ENCODE assay signal across 1 cellular context in the genomic region with DNA sequence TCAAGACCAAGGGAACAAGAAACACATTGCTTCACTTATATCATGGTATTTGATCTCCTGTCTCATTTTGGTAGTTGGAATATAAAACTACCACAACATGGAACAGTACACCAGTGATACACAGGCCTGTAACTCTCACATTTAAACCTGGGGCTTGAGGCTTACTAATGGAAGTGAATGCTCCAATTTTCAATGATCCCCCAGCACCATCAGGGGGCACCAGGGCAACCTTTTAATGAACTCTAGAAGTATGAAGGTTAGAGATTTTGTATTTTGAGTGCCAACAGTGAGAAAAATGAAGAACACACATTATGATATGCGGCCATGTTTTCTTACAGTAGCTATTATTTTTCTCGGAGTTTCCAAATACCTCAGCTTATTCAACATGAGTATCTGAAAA.
TF ChIP-seq lines count a peak whose summit lies in the region.

No MANE protein-coding gene starts in this region.

TF ChIP-seq in GM23338, 12 proteins besides CTCF, POLR2A, EP300 and RAD21 (continued from another document):
- TF ChIP-seq, protein P1, sequence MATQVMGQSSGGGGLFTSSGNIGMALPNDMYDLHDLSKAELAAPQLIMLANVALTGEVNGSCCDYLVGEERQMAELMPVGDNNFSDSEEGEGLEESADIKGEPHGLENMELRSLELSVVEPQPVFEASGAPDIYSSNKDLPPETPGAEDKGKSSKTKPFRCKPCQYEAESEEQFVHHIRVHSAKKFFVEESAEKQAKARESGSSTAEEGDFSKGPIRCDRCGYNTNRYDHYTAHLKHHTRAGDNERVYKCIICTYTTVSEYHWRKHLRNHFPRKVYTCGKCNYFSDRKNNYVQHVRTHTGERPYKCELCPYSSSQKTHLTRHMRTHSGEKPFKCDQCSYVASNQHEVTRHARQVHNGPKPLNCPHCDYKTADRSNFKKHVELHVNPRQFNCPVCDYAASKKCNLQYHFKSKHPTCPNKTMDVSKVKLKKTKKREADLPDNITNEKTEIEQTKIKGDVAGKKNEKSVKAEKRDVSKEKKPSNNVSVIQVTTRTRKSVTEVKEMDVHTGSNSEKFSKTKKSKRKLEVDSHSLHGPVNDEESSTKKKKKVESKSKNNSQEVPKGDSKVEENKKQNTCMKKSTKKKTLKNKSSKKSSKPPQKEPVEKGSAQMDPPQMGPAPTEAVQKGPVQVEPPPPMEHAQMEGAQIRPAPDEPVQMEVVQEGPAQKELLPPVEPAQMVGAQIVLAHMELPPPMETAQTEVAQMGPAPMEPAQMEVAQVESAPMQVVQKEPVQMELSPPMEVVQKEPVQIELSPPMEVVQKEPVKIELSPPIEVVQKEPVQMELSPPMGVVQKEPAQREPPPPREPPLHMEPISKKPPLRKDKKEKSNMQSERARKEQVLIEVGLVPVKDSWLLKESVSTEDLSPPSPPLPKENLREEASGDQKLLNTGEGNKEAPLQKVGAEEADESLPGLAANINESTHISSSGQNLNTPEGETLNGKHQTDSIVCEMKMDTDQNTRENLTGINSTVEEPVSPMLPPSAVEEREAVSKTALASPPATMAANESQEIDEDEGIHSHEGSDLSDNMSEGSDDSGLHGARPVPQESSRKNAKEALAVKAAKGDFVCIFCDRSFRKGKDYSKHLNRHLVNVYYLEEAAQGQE (IDR thresholded peaks at IDR 0.05; ENCODE audit: unreplicated experiment), result no peak
- TF ChIP-seq, protein P2, sequence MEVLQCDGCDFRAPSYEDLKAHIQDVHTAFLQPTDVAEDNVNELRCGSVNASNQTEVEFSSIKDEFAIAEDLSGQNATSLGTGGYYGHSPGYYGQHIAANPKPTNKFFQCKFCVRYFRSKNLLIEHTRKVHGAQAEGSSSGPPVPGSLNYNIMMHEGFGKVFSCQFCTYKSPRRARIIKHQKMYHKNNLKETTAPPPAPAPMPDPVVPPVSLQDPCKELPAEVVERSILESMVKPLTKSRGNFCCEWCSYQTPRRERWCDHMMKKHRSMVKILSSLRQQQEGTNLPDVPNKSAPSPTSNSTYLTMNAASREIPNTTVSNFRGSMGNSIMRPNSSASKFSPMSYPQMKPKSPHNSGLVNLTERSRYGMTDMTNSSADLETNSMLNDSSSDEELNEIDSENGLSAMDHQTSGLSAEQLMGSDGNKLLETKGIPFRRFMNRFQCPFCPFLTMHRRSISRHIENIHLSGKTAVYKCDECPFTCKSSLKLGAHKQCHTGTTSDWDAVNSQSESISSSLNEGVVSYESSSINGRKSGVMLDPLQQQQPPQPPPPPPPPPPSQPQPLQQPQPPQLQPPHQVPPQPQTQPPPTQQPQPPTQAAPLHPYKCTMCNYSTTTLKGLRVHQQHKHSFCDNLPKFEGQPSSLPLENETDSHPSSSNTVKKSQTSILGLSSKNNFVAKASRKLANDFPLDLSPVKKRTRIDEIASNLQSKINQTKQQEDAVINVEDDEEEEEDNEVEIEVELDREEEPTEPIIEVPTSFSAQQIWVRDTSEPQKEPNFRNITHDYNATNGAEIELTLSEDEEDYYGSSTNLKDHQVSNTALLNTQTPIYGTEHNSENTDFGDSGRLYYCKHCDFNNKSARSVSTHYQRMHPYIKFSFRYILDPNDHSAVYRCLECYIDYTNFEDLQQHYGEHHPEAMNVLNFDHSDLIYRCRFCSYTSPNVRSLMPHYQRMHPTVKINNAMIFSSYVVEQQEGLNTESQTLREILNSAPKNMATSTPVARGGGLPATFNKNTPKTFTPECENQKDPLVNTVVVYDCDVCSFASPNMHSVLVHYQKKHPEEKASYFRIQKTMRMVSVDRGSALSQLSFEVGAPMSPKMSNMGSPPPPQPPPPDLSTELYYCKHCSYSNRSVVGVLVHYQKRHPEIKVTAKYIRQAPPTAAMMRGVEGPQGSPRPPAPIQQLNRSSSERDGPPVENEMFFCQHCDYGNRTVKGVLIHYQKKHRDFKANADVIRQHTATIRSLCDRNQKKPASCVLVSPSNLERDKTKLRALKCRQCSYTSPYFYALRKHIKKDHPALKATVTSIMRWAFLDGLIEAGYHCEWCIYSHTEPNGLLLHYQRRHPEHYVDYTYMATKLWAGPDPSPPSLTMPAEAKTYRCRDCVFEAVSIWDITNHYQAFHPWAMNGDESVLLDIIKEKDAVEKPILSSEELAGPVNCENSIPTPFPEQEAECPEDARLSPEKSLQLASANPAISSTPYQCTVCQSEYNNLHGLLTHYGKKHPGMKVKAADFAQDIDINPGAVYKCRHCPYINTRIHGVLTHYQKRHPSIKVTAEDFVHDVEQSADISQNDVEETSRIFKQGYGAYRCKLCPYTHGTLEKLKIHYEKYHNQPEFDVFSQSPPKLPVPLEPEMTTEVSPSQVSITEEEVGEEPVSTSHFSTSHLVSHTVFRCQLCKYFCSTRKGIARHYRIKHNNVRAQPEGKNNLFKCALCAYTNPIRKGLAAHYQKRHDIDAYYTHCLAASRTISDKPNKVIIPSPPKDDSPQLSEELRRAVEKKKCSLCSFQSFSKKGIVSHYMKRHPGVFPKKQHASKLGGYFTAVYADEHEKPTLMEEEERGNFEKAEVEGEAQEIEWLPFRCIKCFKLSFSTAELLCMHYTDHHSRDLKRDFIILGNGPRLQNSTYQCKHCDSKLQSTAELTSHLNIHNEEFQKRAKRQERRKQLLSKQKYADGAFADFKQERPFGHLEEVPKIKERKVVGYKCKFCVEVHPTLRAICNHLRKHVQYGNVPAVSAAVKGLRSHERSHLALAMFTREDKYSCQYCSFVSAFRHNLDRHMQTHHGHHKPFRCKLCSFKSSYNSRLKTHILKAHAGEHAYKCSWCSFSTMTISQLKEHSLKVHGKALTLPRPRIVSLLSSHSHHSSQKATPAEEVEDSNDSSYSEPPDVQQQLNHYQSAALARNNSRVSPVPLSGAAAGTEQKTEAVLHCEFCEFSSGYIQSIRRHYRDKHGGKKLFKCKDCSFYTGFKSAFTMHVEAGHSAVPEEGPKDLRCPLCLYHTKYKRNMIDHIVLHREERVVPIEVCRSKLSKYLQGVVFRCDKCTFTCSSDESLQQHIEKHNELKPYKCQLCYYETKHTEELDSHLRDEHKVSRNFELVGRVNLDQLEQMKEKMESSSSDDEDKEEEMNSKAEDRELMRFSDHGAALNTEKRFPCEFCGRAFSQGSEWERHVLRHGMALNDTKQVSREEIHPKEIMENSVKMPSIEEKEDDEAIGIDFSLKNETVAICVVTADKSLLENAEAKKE (CRISPR knock-in tag; IDR thresholded peaks at IDR 0.05), result no peak
- no peak for TF ChIP-seq STAT1 (IDR thresholded peaks at IDR 0.05; ENCODE audit: unreplicated experiment)
